1 cellular context compared by ENCODE assay signal in genomic region chr5:142492781-142493281, GRCh38.
A peak's percentile ranks its signal among the peaks of the same experiment; 100 is the strongest.
TF ChIP-seq lines count a peak whose summit lies in the region.

No MANE protein-coding gene starts in this region.

TF ChIP-seq in IMR-90, 13 proteins besides CTCF, POLR2A, EP300 and RAD21 (continued from another document):
- TF ChIP-seq, protein P1, sequence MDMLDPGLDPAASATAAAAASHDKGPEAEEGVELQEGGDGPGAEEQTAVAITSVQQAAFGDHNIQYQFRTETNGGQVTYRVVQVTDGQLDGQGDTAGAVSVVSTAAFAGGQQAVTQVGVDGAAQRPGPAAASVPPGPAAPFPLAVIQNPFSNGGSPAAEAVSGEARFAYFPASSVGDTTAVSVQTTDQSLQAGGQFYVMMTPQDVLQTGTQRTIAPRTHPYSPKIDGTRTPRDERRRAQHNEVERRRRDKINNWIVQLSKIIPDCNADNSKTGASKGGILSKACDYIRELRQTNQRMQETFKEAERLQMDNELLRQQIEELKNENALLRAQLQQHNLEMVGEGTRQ (IDR thresholded peaks at IDR 0.05; ENCODE audit: low read depth, low read length) = peak; percentile 22; the same call in 1 of the 2 replicates
- TF ChIP-seq CEBPB (IDR thresholded peaks at IDR 0.05; ENCODE audit: low read depth, low read length) = peak; percentile 79
TF ChIP-seq in IMR-90: peak in this region for 2.
